ENCODE assay signal across 1 cellular context in the genomic region with DNA sequence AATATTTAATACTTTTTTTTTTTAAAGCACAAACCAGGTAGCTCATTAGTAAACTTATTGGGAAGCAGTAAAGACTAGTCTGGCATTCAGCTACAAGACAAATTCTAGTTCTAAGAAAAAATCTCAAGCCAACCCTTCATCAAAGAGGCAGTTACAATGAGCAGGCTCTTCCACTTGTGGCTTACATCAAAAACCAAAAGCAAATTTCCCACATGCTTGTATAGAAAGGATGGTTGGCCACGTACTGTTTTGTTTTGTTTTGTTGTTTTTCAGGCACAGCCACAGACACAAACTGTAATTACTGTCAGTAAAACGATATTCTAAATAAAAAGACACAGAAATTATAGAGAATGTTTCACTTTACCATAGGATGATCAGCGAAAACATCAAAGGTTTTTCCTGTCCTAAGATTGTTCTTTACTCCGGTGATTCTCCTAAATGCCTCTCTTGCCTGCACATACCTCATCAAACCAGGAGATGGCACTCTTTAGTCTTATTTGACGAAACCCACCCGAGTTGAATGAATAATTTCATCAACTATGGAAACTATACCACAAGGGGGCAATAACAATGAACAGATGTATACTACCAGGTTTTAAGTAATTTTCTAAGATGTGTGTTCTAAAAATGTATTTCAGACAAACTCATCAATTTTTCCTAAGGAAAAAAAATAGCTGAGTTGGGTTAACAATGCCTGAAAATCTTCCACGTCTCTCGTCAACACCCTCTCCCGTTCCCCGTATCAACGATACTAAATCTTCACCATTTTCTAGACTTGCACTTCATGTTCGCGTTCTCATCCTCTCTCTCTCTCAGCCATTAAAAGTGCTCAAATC.
TF ChIP-seq lines count a peak whose summit lies in the region.

No MANE protein-coding gene starts in this region.

TF ChIP-seq in HepG2, 621 proteins besides CTCF, POLR2A, EP300 and RAD21 (continued from another document and continues in another):
- TF ChIP-seq, protein P1, sequence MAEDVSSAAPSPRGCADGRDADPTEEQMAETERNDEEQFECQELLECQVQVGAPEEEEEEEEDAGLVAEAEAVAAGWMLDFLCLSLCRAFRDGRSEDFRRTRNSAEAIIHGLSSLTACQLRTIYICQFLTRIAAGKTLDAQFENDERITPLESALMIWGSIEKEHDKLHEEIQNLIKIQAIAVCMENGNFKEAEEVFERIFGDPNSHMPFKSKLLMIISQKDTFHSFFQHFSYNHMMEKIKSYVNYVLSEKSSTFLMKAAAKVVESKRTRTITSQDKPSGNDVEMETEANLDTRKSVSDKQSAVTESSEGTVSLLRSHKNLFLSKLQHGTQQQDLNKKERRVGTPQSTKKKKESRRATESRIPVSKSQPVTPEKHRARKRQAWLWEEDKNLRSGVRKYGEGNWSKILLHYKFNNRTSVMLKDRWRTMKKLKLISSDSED (CRISPR knock-in tag; IDR thresholded peaks at IDR 0.05), result no peak
- TF ChIP-seq, protein P2, sequence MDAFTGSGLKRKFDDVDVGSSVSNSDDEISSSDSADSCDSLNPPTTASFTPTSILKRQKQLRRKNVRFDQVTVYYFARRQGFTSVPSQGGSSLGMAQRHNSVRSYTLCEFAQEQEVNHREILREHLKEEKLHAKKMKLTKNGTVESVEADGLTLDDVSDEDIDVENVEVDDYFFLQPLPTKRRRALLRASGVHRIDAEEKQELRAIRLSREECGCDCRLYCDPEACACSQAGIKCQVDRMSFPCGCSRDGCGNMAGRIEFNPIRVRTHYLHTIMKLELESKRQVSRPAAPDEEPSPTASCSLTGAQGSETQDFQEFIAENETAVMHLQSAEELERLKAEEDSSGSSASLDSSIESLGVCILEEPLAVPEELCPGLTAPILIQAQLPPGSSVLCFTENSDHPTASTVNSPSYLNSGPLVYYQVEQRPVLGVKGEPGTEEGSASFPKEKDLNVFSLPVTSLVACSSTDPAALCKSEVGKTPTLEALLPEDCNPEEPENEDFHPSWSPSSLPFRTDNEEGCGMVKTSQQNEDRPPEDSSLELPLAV (CRISPR knock-in tag; conservative IDR thresholded peaks at IDR 0.05; ENCODE audit: low read depth), result no peak
- TF ChIP-seq SP4 (CRISPR knock-in tag; IDR thresholded peaks at IDR 0.05) (no peak), ZSCAN22 (CRISPR knock-in tag; IDR thresholded peaks at IDR 0.05) (no peak), ARNTL (CRISPR knock-in tag; IDR thresholded peaks at IDR 0.05) (no peak), ZNF782 (CRISPR knock-in tag; IDR thresholded peaks at IDR 0.05; ENCODE audit: borderline replicate concordance) (no peak), ATF6 (CRISPR knock-in tag; conservative IDR thresholded peaks at IDR 0.05) (no peak), DMTF1 (CRISPR knock-in tag; IDR thresholded peaks at IDR 0.05) (no peak), ERF (CRISPR knock-in tag; IDR thresholded peaks at IDR 0.05) (0 out of 2 replicates have a peak, but pooled peaks have one; percentile 46), DNMT1 (CRISPR knock-in tag; IDR thresholded peaks at IDR 0.05) (no peak), ZNF24 (IDR thresholded peaks at IDR 0.05) (no peak), ZNF501 (CRISPR knock-in tag; IDR thresholded peaks at IDR 0.05) (no peak), ZNF850 (CRISPR knock-in tag; conservative IDR thresholded peaks at IDR 0.05) (no peak), MEIS1 (CRISPR knock-in tag; IDR thresholded peaks at IDR 0.05; ENCODE audit: borderline replicate concordance) (no peak), SP1 (IDR thresholded peaks at IDR 0.05) (no peak), SP1 (CRISPR knock-in tag; IDR thresholded peaks at IDR 0.05) (no peak), HOXA9 (CRISPR knock-in tag; IDR thresholded peaks at IDR 0.05; ENCODE audit: borderline replicate concordance) (no peak), PITX1 (CRISPR knock-in tag; IDR thresholded peaks at IDR 0.05) (no peak), ZNF780A (CRISPR knock-in tag; IDR thresholded peaks at IDR 0.05) (no peak), ZFP91 (CRISPR knock-in tag; IDR thresholded peaks at IDR 0.05; ENCODE audit: borderline replicate concordance) (no peak), SIN3B (IDR thresholded peaks at IDR 0.05; ENCODE audit: low read length) (no peak), POLR2G (IDR thresholded peaks at IDR 0.05; ENCODE audit: low read depth, low read length) (no peak), U2AF2 (IDR thresholded peaks at IDR 0.05; ENCODE audit: low read depth, low read length) (no peak), ZC3H13 (CRISPR knock-in tag; IDR thresholded peaks at IDR 0.05) (no peak), ZNF615 (CRISPR knock-in tag; IDR thresholded peaks at IDR 0.05; ENCODE audit: borderline replicate concordance) (no peak), CHD4 (IDR thresholded peaks at IDR 0.05; ENCODE audit: borderline replicate concordance, low read length) (no peak), ZMYM4 (CRISPR knock-in tag; IDR thresholded peaks at IDR 0.05) (peak; percentile 14; the same call in 1 of the 2 replicates), MBD4 (IDR thresholded peaks at IDR 0.05; ENCODE audit: borderline replicate concordance, low read length) (no peak), CEBPB (IDR thresholded peaks at IDR 0.05; ENCODE audit: borderline replicate concordance, low read depth, low read length) (no peak), ZFAT (CRISPR knock-in tag; conservative IDR thresholded peaks at IDR 0.05) (no peak), ZNF7 (CRISPR knock-in tag; IDR thresholded peaks at IDR 0.05) (no peak), NFIB (CRISPR knock-in tag; IDR thresholded peaks at IDR 0.05; ENCODE audit: borderline replicate concordance) (no peak), FOXA1 (IDR thresholded peaks at IDR 0.05) (no peak), FOXA1 (CRISPR knock-in tag; IDR thresholded peaks at IDR 0.05) (no peak), ZBTB25 (CRISPR knock-in tag; IDR thresholded peaks at IDR 0.05) (0 out of 2 replicates have a peak, but pooled peaks have one; percentile 41), KIAA2018 (CRISPR knock-in tag; IDR thresholded peaks at IDR 0.05; ENCODE audit: borderline replicate concordance) (no peak), NR3C1 (CRISPR knock-in tag; IDR thresholded peaks at IDR 0.05) (no peak)
- TF ChIP-seq, protein P3, sequence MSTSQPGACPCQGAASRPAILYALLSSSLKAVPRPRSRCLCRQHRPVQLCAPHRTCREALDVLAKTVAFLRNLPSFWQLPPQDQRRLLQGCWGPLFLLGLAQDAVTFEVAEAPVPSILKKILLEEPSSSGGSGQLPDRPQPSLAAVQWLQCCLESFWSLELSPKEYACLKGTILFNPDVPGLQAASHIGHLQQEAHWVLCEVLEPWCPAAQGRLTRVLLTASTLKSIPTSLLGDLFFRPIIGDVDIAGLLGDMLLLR (CRISPR knock-in tag; IDR thresholded peaks at IDR 0.05), result no peak
- TF ChIP-seq, protein P4, sequence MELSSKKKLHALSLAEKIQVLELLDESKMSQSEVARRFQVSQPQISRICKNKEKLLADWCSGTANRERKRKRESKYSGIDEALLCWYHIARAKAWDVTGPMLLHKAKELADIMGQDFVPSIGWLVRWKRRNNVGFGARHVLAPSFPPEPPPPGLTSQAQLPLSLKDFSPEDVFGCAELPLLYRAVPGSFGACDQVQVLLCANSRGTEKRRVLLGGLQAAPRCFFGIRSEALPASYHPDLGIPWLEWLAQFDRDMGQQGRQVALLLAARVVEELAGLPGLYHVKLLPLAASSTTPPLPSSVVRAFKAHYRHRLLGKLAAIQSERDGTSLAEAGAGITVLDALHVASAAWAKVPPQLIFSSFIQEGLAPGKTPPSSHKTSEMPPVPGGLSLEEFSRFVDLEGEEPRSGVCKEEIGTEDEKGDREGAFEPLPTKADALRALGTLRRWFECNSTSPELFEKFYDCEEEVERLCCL (CRISPR knock-in tag; IDR thresholded peaks at IDR 0.05; ENCODE audit: borderline replicate concordance), result no peak
